Comparison of ENCODE assay signal across 1 cellular context in genomic region chr5:31999470-31999869, GRCh38.
TF ChIP-seq lines count a peak whose summit lies in the region.

No MANE protein-coding gene starts in this region.

TF ChIP-seq in H1, 55 proteins besides CTCF, POLR2A, EP300 and RAD21 (continued from another document):
- TF ChIP-seq, protein P1, sequence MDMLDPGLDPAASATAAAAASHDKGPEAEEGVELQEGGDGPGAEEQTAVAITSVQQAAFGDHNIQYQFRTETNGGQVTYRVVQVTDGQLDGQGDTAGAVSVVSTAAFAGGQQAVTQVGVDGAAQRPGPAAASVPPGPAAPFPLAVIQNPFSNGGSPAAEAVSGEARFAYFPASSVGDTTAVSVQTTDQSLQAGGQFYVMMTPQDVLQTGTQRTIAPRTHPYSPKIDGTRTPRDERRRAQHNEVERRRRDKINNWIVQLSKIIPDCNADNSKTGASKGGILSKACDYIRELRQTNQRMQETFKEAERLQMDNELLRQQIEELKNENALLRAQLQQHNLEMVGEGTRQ (IDR thresholded peaks at IDR 0.05; ENCODE audit: low read length): no peak
- no peak for TF ChIP-seq CBX5 (IDR thresholded peaks at IDR 0.05; ENCODE audit: low read depth, low read length)
- TF ChIP-seq E2F6 (IDR thresholded peaks at IDR 0.05): no peak
- no peak for TF ChIP-seq SP4 (IDR thresholded peaks at IDR 0.05; ENCODE audit: low read length)
- no peak for TF ChIP-seq SUZ12 (IDR thresholded peaks at IDR 0.05; ENCODE audit: low read length)
- TF ChIP-seq POLR2AphosphoS5 (IDR thresholded peaks at IDR 0.05; ENCODE audit: low read depth, low read length): no peak
- no peak for TF ChIP-seq SAP30 (IDR thresholded peaks at IDR 0.05; ENCODE audit: insufficient read depth, insufficient replicate concordance, low read length)
